Comparison of ENCODE assay signal across 1 cellular context in genomic region chr15:38129531-38130199, GRCh38.
TF ChIP-seq lines count a peak whose summit lies in the region.

No MANE protein-coding gene starts in this region.

TF ChIP-seq in IMR-90, 13 proteins besides CTCF, POLR2A, EP300 and RAD21 (continued from another document):
- TF ChIP-seq CHD1 (IDR thresholded peaks at IDR 0.05; ENCODE audit: low read depth, low read length) (no peak), MAZ (IDR thresholded peaks at IDR 0.05; ENCODE audit: borderline replicate concordance, low read depth, low read length) (peak; percentile 98), ELK1 (IDR thresholded peaks at IDR 0.05; ENCODE audit: borderline replicate concordance, low read depth, low read length) (no peak), BHLHE40 (IDR thresholded peaks at IDR 0.05; ENCODE audit: low read depth, low read length) (peak; percentile 45; the same call in 1 of the 2 replicates), MXI1 (IDR thresholded peaks at IDR 0.05; ENCODE audit: borderline replicate concordance, low read depth, low read length) (0 out of 2 replicates have a peak, but pooled peaks have one; percentile 23), RCOR1 (IDR thresholded peaks at IDR 0.05; ENCODE audit: insufficient replicate concordance, low read length) (peak; percentile 95), MAFK (IDR thresholded peaks at IDR 0.05; ENCODE audit: low read depth, low read length) (0 out of 2 replicates have a peak, but pooled peaks have one; percentile 10), NFE2L2 (IDR thresholded peaks at IDR 0.05; ENCODE audit: low read depth, low read length) (no peak)
